Comparison of ENCODE assay signal across 16 cellular contexts in the genomic region with DNA sequence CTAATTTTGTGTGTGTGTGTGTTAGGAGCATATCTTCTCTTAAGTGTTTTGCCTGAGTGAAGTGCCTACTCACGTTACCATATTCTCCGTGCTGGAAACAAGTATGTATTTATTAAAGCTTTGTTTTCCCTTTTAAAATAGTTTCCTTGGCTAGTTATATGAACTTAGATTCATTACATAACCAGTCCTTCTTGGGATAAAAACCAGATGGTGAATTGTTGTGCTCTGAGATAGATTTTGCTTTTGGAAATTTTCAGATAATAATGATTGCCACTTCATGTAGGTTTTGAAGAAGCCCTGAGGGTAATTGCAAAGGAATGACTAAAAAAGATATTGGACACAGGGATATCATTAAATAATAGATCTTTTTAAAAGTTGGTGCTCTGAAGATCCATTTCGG.
"Had no signal": no experiment of that assay in that cellular context is flagged by ENCODE, and none has a peak within 500 bp of the region (broad histone marks: within the 10 kb centered on the region; RNA-seq: fewer than 3 reads in every experiment).

No MANE protein-coding gene starts in this region.

- ATAC-seq: activated CD4-positive, CD25-positive, alpha-beta regulatory T cell treated with anti-CD3 and anti-CD28 coated beads, Interleukin-2, amount 50 U/mL, for 24 hours; activated T-cell treated with anti-CD3 and anti-CD28 coated beads, Interleukin-2, amount 50 U/mL, for 72 hours; gastrocnemius medialis; left lung had no signal

- H3K4me3 ChIP-seq: esophagus squamous epithelium, gastrocnemius medialis, left lung, tibial artery had no signal

- DNase-seq: activated effector memory CD4-positive, alpha-beta T cell treated with anti-CD3 and anti-CD28 coated beads, Interleukin-2, amount 50 U/mL, for 16 hours; activated naive CD4-positive, alpha-beta T cell treated with anti-CD3 and anti-CD28 coated beads, Interleukin-2, amount 50 U/mL, for 16 hours; activated T-cell treated with anti-CD3 and anti-CD28 coated beads, Interleukin-2, amount 50 U/mL, for 72 hours; dermis blood vessel endothelial cell; effector memory CD4-positive, alpha-beta T cell; esophagus squamous epithelium; gastrocnemius medialis; head of caudate nucleus; left lung; mammary epithelial cell; occipital lobe; retina; stimulated activated naive CD4-positive, alpha-beta T cell; substantia nigra; tibial artery had no signal
